18 cellular contexts compared by ENCODE assay signal in the genomic region with DNA sequence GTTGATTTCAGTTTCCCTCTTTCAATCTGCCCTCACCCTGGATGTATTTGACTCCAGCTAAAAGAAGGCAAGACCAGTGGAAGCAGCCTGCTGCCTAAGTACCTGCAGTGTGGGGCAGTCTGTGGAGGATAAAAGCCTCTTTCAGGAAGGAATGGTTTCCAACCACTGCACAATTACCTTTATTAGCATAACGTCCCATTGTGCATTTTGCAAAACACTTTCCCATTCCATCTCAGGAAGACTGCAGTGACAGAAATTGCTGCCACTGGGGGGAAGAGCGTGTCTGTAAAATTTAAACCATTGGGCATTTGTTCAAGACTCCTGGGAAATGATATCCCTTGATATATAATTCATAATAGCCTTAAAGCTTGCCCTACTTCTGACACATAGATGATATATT. TPM values are rescaled to one million over a fixed set of nuclear protein-coding genes. Genes with fewer than 3 reads are reported as not detected.
DNase-seq lines count a peak whose midpoint lies in the region; ATAC-seq and TF ChIP-seq lines count a peak whose summit lies in the region.
"Had no signal": no experiment of that assay in that cellular context is flagged by ENCODE, and none has a peak within 500 bp of the region (broad histone marks: within the 10 kb centered on the region; RNA-seq: fewer than 3 reads in every experiment).

No MANE protein-coding gene starts in this region.

- H3K27ac Mint-ChIP-seq in neural crest cell (ENCODE audit: unreplicated experiment): peak overlapping the region; percentile 40
- H3K27ac Mint-ChIP-seq: activated naive CD8-positive, alpha-beta T cell treated with anti-CD3 and anti-CD28 coated beads, Interleukin-2, amount 50 U/mL, for 24 hours; T-cell had no signal

- no peaks in the 10 kb centered on the region for H3K36me3 Mint-ChIP-seq in neural crest cell (ENCODE audit: low read depth)
- H3K36me3 Mint-ChIP-seq: T-cell had no signal

- no peaks in the 10 kb centered on the region for H3K27me3 Mint-ChIP-seq in neural crest cell (ENCODE audit: low read depth)

- peak; percentile 5 for TF ChIP-seq CTCF in C4-2B (conservative IDR thresholded peaks at IDR 0.05)
- TF ChIP-seq CTCF in brain microvascular endothelial cell (IDR thresholded peaks at IDR 0.05; ENCODE audit: low read depth, low read length, missing control alignments): peak; percentile 11
- TF ChIP-seq CTCF in neural crest cell (conservative IDR thresholded peaks at IDR 0.05): no peak

- no peaks in the 10 kb centered on the region for H3K9me3 Mint-ChIP-seq in neural crest cell
- H3K9me3 Mint-ChIP-seq: activated naive CD8-positive, alpha-beta T cell treated with anti-CD3 and anti-CD28 coated beads, Interleukin-2, amount 50 U/mL, for 24 hours; T-cell had no signal

- H3K4me3 ChIP-seq in brain microvascular endothelial cell (ENCODE audit: low read depth, low read length): no peak overlapping the region
- H3K4me3 ChIP-seq: mucosa of descending colon, thyroid gland had no signal

- H3K4me3 Mint-ChIP-seq in neural crest cell: peak overlapping the region; percentile 50
- H3K4me3 Mint-ChIP-seq: activated naive CD8-positive, alpha-beta T cell treated with anti-CD3 and anti-CD28 coated beads, Interleukin-2, amount 50 U/mL, for 24 hours had no signal

- in situ Hi-C loops in KBM-7 (cut with MboI; ENCODE audit: low pct_unique_long_range_greater_than_20kb, low sequenced_read_pairs) (no loop called here), brain microvascular endothelial cell (cut with HindIII; ENCODE audit: low pct_ligation_motif_present, low sequenced_read_pairs) (no loop called here)

- DNase-seq in KBM-7 (peak; percentile 59), brain microvascular endothelial cell (no peak), neural crest cell (ENCODE audit: low read depth, low spot score) (no peak), HuH-7 (ENCODE audit: low spot score) (no peak), superior temporal gyrus (ENCODE audit: extremely low spot score) (no peak)
- DNase-seq in activated CD4-positive, alpha-beta T cell treated with anti-CD3 and anti-CD28 coated beads for 4 hours: no peak
- DNase-seq: activated naive CD8-positive, alpha-beta T cell treated with anti-CD3 and anti-CD28 coated beads, Interleukin-2, amount 50 U/mL, for 24 hours; central memory CD4-positive, alpha-beta T cell; mucosa of descending colon; small intestine; T-cell; thyroid gland; WERI-Rb-1 had no signal

- ATAC-seq in HG02885 (IDR thresholded peaks at IDR 0.05; ENCODE audit: poor library complexity, unreplicated experiment): no peak
- ATAC-seq: activated naive CD8-positive, alpha-beta T cell treated with anti-CD3 and anti-CD28 coated beads, Interleukin-2, amount 50 U/mL, for 24 hours; mucosa of descending colon had no signal

- H3K36me3 ChIP-seq in brain microvascular endothelial cell (replicated peaks): no peaks in the 10 kb centered on the region
- H3K36me3 ChIP-seq: WERI-Rb-1 had no signal

- H3K27me3 ChIP-seq in brain microvascular endothelial cell (replicated peaks): no peaks in the 10 kb centered on the region
- H3K27me3 ChIP-seq: thyroid gland had no signal

- H3K27ac ChIP-seq in C4-2B (no peak overlapping the region), brain microvascular endothelial cell (no peak overlapping the region)
- H3K27ac ChIP-seq: KMS-11, parathyroid adenoma, RWPE1, WERI-Rb-1 had no signal

- peaks cover 72% of the 10 kb centered on the region for H3K4me1 Mint-ChIP-seq in neural crest cell

RNA-seq across cellular contexts. Expression of a gene that starts 26.2 kb away (rescaled TPM):
- 10.2 and 11.1 TPM in 2 replicates for total RNA-seq in neural crest cell
